Comparison of ENCODE assay signal across 11 cellular contexts in the genomic region with DNA sequence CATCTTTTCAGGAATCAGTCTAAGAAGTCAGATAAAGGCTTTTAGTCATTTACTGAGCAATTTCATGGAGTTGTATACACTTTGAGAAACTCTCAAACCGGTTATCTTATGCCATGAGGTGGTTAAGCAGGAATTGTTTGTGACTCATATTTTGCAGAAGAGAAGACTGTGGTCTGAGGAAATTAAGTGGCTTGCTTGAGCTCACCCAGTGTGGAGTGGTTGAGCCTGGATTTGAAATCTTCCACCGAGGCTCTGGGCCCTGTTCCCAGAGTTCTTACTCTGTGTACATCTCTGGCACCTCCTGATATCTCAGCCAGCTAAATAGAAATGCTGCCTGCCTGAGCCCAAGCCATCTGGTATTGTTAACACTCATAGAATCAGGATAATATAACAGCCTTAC. TPM values are rescaled to one million over a fixed set of nuclear protein-coding genes. Genes with fewer than 3 reads are reported as not detected.
A peak's percentile ranks its signal among the peaks of the same experiment; 100 is the strongest.
DNase-seq lines count a peak whose midpoint lies in the region; ATAC-seq and TF ChIP-seq lines count a peak whose summit lies in the region.
"Had no signal": no experiment of that assay in that cellular context is flagged by ENCODE, and none has a peak within 500 bp of the region (broad histone marks: within the 10 kb centered on the region; RNA-seq: fewer than 3 reads in every experiment).

No MANE protein-coding gene starts in this region.

- no peaks in the 10 kb centered on the region for H3K27me3 ChIP-seq in left lung
- peaks cover 31% of the 10 kb centered on the region for H3K27me3 ChIP-seq in endodermal cell (ENCODE audit: control insufficient read depth, insufficient read depth, low read length, poor library complexity, severe bottlenecking)

- H3K27me3 Mint-ChIP-seq in endodermal cell (ENCODE audit: insufficient read depth) = peaks cover 9% of the 10 kb centered on the region
- peaks cover 0 to 7% (median 2%) of the 10 kb centered on the region in 3 donors for H3K27me3 Mint-ChIP-seq in immature natural killer cell (ENCODE audit: low read depth in 3 of 3)
- H3K27me3 Mint-ChIP-seq: central memory CD8-positive, alpha-beta T cell had no signal

- no peaks in the 10 kb centered on the region for H3K9me3 Mint-ChIP-seq in endodermal cell
- H3K9me3 Mint-ChIP-seq in immature natural killer cell = peaks cover 0 to 2% (median 0%) of the 10 kb centered on the region in 6 donors
- H3K9me3 Mint-ChIP-seq: central memory CD8-positive, alpha-beta T cell had no signal

- no peak overlapping the region for H3K4me3 ChIP-seq in AG04449 (ENCODE audit: low read depth, low read length)
- no peak overlapping the region for H3K4me3 ChIP-seq in left lung
- no peak overlapping the region for H3K4me3 ChIP-seq in endodermal cell (ENCODE audit: low read length)
- H3K4me3 ChIP-seq: HAP-1 had no signal

- CTCF ChIA-PET in AG04449 (lab: Yijun Ruan, JAX) = no interaction called here

- H3K36me3 ChIP-seq in left lung = no peaks in the 10 kb centered on the region
- no peaks in the 10 kb centered on the region for H3K36me3 ChIP-seq in endodermal cell (ENCODE audit: control insufficient read depth, insufficient read depth, low read length)
- H3K36me3 ChIP-seq: HAP-1 had no signal

- peaks cover 0 to 14% of the 10 kb centered on the region in 2 donors for H3K4me1 ChIP-seq in left lung
- no peaks in the 10 kb centered on the region for H3K4me1 ChIP-seq in endodermal cell (ENCODE audit: control insufficient read depth, insufficient read depth, low read length)
- H3K4me1 ChIP-seq: HAP-1 had no signal

- ATAC-seq in left lung (peak; percentile 97), GM21390 (IDR thresholded peaks at IDR 0.05; ENCODE audit: unreplicated experiment) (no peak), HG03139 (IDR thresholded peaks at IDR 0.05; ENCODE audit: unreplicated experiment) (no peak)

- H3K4me3 Mint-ChIP-seq in endodermal cell = no peak overlapping the region
- no peak overlapping the region for H3K4me3 Mint-ChIP-seq in immature natural killer cell
- H3K4me3 Mint-ChIP-seq: central memory CD8-positive, alpha-beta T cell had no signal

- TF ChIP-seq CTCF in AG04449 (IDR thresholded peaks at IDR 0.05; ENCODE audit: insufficient read depth, low read length, missing control alignments) (no peak), left lung (IDR thresholded peaks at IDR 0.05) (no peak), endodermal cell (conservative IDR thresholded peaks at IDR 0.05) (no peak)

- intact Hi-C loops in left lung (cut with DNase I) = no loop called here

- DNase-seq in AG04449 (ENCODE audit: low read depth, low spot score) (peak; percentile 87), HPDE6-E6E7 (ENCODE audit: extremely low spot score) (peak; percentile 63), astrocyte of the hippocampus (ENCODE audit: low read depth, low spot score) (peak; percentile 93), left lung (peak in 1 of 2 donors; percentile 60), endodermal cell (no peak), immature natural killer cell (no peak)
- DNase-seq: GDM1 had no signal

- peaks cover 8% of the 10 kb centered on the region for H3K4me1 Mint-ChIP-seq in endodermal cell
- H3K4me1 Mint-ChIP-seq in immature natural killer cell = peaks cover 12 to 17% of the 10 kb centered on the region in 2 donors

- no peak overlapping the region for H3K9ac ChIP-seq in endodermal cell (ENCODE audit: extremely low read depth, low read length, poor library complexity, severe bottlenecking)

- no peaks in the 10 kb centered on the region for H3K36me3 Mint-ChIP-seq in endodermal cell (ENCODE audit: low read depth)
- peaks cover 0 to 3% (median 0%) of the 10 kb centered on the region in 3 donors for H3K36me3 Mint-ChIP-seq in immature natural killer cell

- POLR2A ChIA-PET in AG04449 (lab: Yijun Ruan, JAX) = interaction anchor here (0.9 to 1.1 kb wide), 2 partner anchors 16 to 43 kb away, joined by 3 to 5 read pairs; no protein-coding TSS in a partner anchor

- H3K27ac Mint-ChIP-seq in endodermal cell (no peak overlapping the region), immature natural killer cell (no peak overlapping the region)

- no peak overlapping the region for H3K27ac ChIP-seq in left lung
- H3K27ac ChIP-seq in endodermal cell (ENCODE audit: low read depth, low read length) = no peak overlapping the region

- 91 to 92% methylated on average over 2 of the region's 2 CpGs for WGBS in endodermal cell (ENCODE audit: insufficient coverage in 1 of 2, insufficient read length in 1 of 2), 2 experiments

- H3K9me3 ChIP-seq in left lung = no peaks in the 10 kb centered on the region
- no peaks in the 10 kb centered on the region for H3K9me3 ChIP-seq in endodermal cell (ENCODE audit: control insufficient read depth, low read length)
- H3K9me3 ChIP-seq: HAP-1 had no signal

RNA-seq across cellular contexts. Expression of a gene that starts 37.8 kb away (rescaled TPM):
- 100 to 1,000 TPM in 1 of 2 donors, 10 to 100 TPM in 1; 79.9 to 160 TPM for total RNA-seq in left lung
- total RNA-seq in endodermal cell = 1 to 10 TPM; 3.8 to 3.9 TPM
- polyA plus RNA-seq in endodermal cell (2013, experiment 1 of 2) = 12.9 TPM
- 8.9 TPM for polyA plus RNA-seq in endodermal cell (2013, experiment 2 of 2)
- 1 to 10 TPM; 3.2 to 4.7 (median 4.6) TPM for polyA plus RNA-seq in immature natural killer cell

Comparison
In these comparisons a context has a peak if more than half of its experiments do, and no peak if none do; other contexts are left out.
1. DNase-seq: peak in AG04449 (single experiment), HPDE6-E6E7 (single experiment) and astrocyte of the hippocampus (single experiment); none in endodermal cell (single experiment) and immature natural killer cell (0 of 3).
2. RNA of a gene that starts 37.8 kb away (total RNA-seq): 79.9 to 160 TPM in left lung; 3.8 to 3.9 TPM in endodermal cell; every median in the first group is over 10 times any median in the second.